ENCODE assay signal across 1 cellular context in genomic region chr6:134964451-134965203, GRCh38.
TF ChIP-seq lines count a peak whose summit lies in the region.

No MANE protein-coding gene starts in this region.

TF ChIP-seq in K562, 482 proteins besides CTCF, POLR2A, EP300 and RAD21 (continued from another document):
- TF ChIP-seq TFE3 (CRISPR knock-in tag; IDR thresholded peaks at IDR 0.05) (no peak), PBX2 (CRISPR knock-in tag; IDR thresholded peaks at IDR 0.05; ENCODE audit: low read depth) (no peak), PBX2 (tag; conservative IDR thresholded peaks at IDR 0.05; ENCODE audit: low read depth) (peak; percentile 51; the same call in 1 of the 2 replicates)
